ENCODE assay signal across 2 cellular contexts in genomic region chrX:154334496-154334895, GRCh38.
TF ChIP-seq lines count a peak whose summit lies in the region.

No MANE protein-coding gene starts in this region.

TF ChIP-seq in WTC11, 78 proteins besides CTCF, POLR2A, EP300 and RAD21:
- TF ChIP-seq ETV6 (CRISPR knock-in tag; IDR thresholded peaks at IDR 0.05): no peak
- TF ChIP-seq ZNF423 (CRISPR knock-in tag; IDR thresholded peaks at IDR 0.05): no peak
- TF ChIP-seq ATF2 (CRISPR knock-in tag; IDR thresholded peaks at IDR 0.05; ENCODE audit: borderline replicate concordance, low read depth): no peak
- TF ChIP-seq NFE2L1 (CRISPR knock-in tag; IDR thresholded peaks at IDR 0.05): no peak
- TF ChIP-seq CREM (CRISPR knock-in tag; IDR thresholded peaks at IDR 0.05): no peak
- TF ChIP-seq TEAD1 (CRISPR knock-in tag; IDR thresholded peaks at IDR 0.05): no peak
- no peak for TF ChIP-seq EMX1 (CRISPR knock-in tag; IDR thresholded peaks at IDR 0.05)
- TF ChIP-seq ATF6 (CRISPR knock-in tag; IDR thresholded peaks at IDR 0.05): no peak
- TF ChIP-seq, protein P1, sequence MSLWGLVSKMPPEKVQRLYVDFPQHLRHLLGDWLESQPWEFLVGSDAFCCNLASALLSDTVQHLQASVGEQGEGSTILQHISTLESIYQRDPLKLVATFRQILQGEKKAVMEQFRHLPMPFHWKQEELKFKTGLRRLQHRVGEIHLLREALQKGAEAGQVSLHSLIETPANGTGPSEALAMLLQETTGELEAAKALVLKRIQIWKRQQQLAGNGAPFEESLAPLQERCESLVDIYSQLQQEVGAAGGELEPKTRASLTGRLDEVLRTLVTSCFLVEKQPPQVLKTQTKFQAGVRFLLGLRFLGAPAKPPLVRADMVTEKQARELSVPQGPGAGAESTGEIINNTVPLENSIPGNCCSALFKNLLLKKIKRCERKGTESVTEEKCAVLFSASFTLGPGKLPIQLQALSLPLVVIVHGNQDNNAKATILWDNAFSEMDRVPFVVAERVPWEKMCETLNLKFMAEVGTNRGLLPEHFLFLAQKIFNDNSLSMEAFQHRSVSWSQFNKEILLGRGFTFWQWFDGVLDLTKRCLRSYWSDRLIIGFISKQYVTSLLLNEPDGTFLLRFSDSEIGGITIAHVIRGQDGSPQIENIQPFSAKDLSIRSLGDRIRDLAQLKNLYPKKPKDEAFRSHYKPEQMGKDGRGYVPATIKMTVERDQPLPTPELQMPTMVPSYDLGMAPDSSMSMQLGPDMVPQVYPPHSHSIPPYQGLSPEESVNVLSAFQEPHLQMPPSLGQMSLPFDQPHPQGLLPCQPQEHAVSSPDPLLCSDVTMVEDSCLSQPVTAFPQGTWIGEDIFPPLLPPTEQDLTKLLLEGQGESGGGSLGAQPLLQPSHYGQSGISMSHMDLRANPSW (CRISPR knock-in tag; conservative IDR thresholded peaks at IDR 0.05; ENCODE audit: low read depth): no peak

TF ChIP-seq in HepG2, 621 proteins besides CTCF, POLR2A, EP300 and RAD21:
- TF ChIP-seq ZNF317 (CRISPR knock-in tag; IDR thresholded peaks at IDR 0.05) (no peak), SIN3B (IDR thresholded peaks at IDR 0.05; ENCODE audit: low read length) (no peak), ZHX2 (IDR thresholded peaks at IDR 0.05; ENCODE audit: low read depth) (no peak), ZHX2 (CRISPR knock-in tag; IDR thresholded peaks at IDR 0.05; ENCODE audit: borderline replicate concordance) (no peak), ZNF546 (CRISPR knock-in tag; conservative IDR thresholded peaks at IDR 0.05) (no peak), MEIS1 (CRISPR knock-in tag; IDR thresholded peaks at IDR 0.05; ENCODE audit: borderline replicate concordance) (no peak), ZNF569 (CRISPR knock-in tag; IDR thresholded peaks at IDR 0.05; ENCODE audit: borderline replicate concordance) (no peak)
- TF ChIP-seq, protein P2, sequence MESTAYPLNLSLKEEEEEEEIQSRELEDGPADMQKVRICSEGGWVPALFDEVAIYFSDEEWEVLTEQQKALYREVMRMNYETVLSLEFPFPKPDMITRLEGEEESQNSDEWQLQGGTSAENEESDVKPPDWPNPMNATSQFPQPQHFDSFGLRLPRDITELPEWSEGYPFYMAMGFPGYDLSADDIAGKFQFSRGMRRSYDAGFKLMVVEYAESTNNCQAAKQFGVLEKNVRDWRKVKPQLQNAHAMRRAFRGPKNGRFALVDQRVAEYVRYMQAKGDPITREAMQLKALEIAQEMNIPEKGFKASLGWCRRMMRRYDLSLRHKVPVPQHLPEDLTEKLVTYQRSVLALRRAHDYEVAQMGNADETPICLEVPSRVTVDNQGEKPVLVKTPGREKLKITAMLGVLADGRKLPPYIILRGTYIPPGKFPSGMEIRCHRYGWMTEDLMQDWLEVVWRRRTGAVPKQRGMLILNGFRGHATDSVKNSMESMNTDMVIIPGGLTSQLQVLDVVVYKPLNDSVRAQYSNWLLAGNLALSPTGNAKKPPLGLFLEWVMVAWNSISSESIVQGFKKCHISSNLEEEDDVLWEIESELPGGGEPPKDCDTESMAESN (CRISPR knock-in tag; conservative IDR thresholded peaks at IDR 0.05): no peak
